ENCODE assay signal across 8 cellular contexts in genomic region chr2:99488999-99489757, GRCh38.
DNase-seq lines count a peak whose midpoint lies in the region; ATAC-seq lines count a peak whose summit lies in the region.

No MANE protein-coding gene starts in this region.

- ATAC-seq in HG02798 (IDR thresholded peaks at IDR 0.05; ENCODE audit: poor library complexity, unreplicated experiment): peak; percentile 40
- ATAC-seq in stimulated activated effector memory CD8-positive, alpha-beta T cell treated with anti-CD3 and anti-CD28 coated beads, Interleukin-12 subunit alpha, Interleukin-12 subunit beta, amount 100 ng/mL, for 72 hours: peak; percentile 56

- H3K27ac Mint-ChIP-seq in stimulated activated effector memory CD8-positive, alpha-beta T cell treated with anti-CD3 and anti-CD28 coated beads, Interleukin-12 subunit alpha, Interleukin-12 subunit beta, amount 100 ng/mL, for 72 hours: peak overlapping the region; percentile 96

- H3K4me3 Mint-ChIP-seq in stimulated activated effector memory CD8-positive, alpha-beta T cell treated with anti-CD3 and anti-CD28 coated beads, Interleukin-12 subunit alpha, Interleukin-12 subunit beta, amount 100 ng/mL, for 72 hours: peak overlapping the region; percentile 93

- DNase-seq in NCI-H345 (lab: John Stamatoyannopoulos, UW) (peak; percentile 36), NCI-H345 treated with DMSO at 0.1 percent for 48 hours (lab: John Stamatoyannopoulos, UW; ENCODE audit: unreplicated experiment) (no peak), NCI-H2196 (lab: John Stamatoyannopoulos, UW; ENCODE audit: unreplicated experiment) (peak; percentile 56), epidermal melanocyte (ENCODE audit: insufficient read length, low spot score) (peak; percentile 46), midbrain (lab: John Stamatoyannopoulos, UW) (peak; percentile 74)
- peak; percentile 7 to 22 (median 16) for DNase-seq in activated CD8-positive, alpha-beta memory T cell treated with anti-CD3 and anti-CD28 coated beads for 48 hours (ENCODE audit: low read depth in 2 of 3, low spot score in 2 of 3)
- peak; percentile 21 to 72 for DNase-seq in stimulated activated effector memory CD8-positive, alpha-beta T cell treated with anti-CD3 and anti-CD28 coated beads, Interleukin-12 subunit alpha, Interleukin-12 subunit beta, amount 100 ng/mL, for 72 hours (ENCODE audit: low spot score in 2 of 2)

- peaks cover 34% of the 10 kb centered on the region for H3K4me1 Mint-ChIP-seq in stimulated activated effector memory CD8-positive, alpha-beta T cell treated with anti-CD3 and anti-CD28 coated beads, Interleukin-12 subunit alpha, Interleukin-12 subunit beta, amount 100 ng/mL, for 72 hours

- H3K9me3 Mint-ChIP-seq in stimulated activated effector memory CD8-positive, alpha-beta T cell treated with anti-CD3 and anti-CD28 coated beads, Interleukin-12 subunit alpha, Interleukin-12 subunit beta, amount 100 ng/mL, for 72 hours: no peaks in the 10 kb centered on the region

- peaks cover 16% of the 10 kb centered on the region for H3K36me3 Mint-ChIP-seq in stimulated activated effector memory CD8-positive, alpha-beta T cell treated with anti-CD3 and anti-CD28 coated beads, Interleukin-12 subunit alpha, Interleukin-12 subunit beta, amount 100 ng/mL, for 72 hours
